ENCODE assay signal across 25 cellular contexts in genomic region chr13:80977168-80977567, GRCh38.
DNase-seq lines count a peak whose midpoint lies in the region; ATAC-seq and TF ChIP-seq lines count a peak whose summit lies in the region.
"Had no signal": no experiment of that assay in that cellular context is flagged by ENCODE, and none has a peak within 500 bp of the region (broad histone marks: within the 10 kb centered on the region; RNA-seq: fewer than 3 reads in every experiment).

No MANE protein-coding gene starts in this region.

- no peaks in the 10 kb centered on the region for H3K79me1 ChIP-seq in mesendoderm (ENCODE audit: low read length)
- no peaks in the 10 kb centered on the region for H3K79me1 ChIP-seq in neuronal stem cell (ENCODE audit: low read depth, low read length)

- H4K91ac ChIP-seq in neuronal stem cell (ENCODE audit: low read depth, low read length, poor library complexity) = no peak overlapping the region

- no peak overlapping the region for H4K5ac ChIP-seq in mesendoderm (ENCODE audit: low read length)

- peaks cover 2% of the 10 kb centered on the region for H3K27me3 Mint-ChIP-seq in GM23338 (ENCODE audit: insufficient read depth, low read depth, poor library complexity)
- H3K27me3 Mint-ChIP-seq: CD4-positive, alpha-beta memory T cell; CD4-positive, CD25-positive, alpha-beta regulatory T cell; CD8-positive, alpha-beta memory T cell had no signal

- no peak overlapping the region for H2BK120ac ChIP-seq in mesendoderm (ENCODE audit: low read depth, low read length)
- no peak overlapping the region for H2BK120ac ChIP-seq in neuronal stem cell (ENCODE audit: low read depth, low read length)

- H2AK5ac ChIP-seq in mesendoderm (ENCODE audit: low read length) (no peak overlapping the region), neuronal stem cell (ENCODE audit: low read depth, low read length) (no peak overlapping the region)

- no peaks in the 10 kb centered on the region for H3K36me3 ChIP-seq in GM23338 (ENCODE audit: insufficient read depth)
- H3K36me3 ChIP-seq in mesendoderm (ENCODE audit: control insufficient read depth, insufficient read depth, low read length) = no peaks in the 10 kb centered on the region
- no peaks in the 10 kb centered on the region for H3K36me3 ChIP-seq in neuronal stem cell (replicated peaks in 1 of 2; ENCODE audit: control insufficient read depth in 2 of 2, insufficient read depth in 2 of 2, low read length in 2 of 2)
- H3K36me3 ChIP-seq: BE2C, BLaER1 had no signal

- H2AFZ ChIP-seq in GM23338 (peak overlapping the region; percentile 57; the same call in 1 of the 2 replicates), neuronal stem cell (ENCODE audit: low read length) (no peak overlapping the region)

- H3K79me2 ChIP-seq in GM23338 (replicated peaks; ENCODE audit: insufficient read depth) = no peaks in the 10 kb centered on the region
- H3K79me2 ChIP-seq in mesendoderm (ENCODE audit: control insufficient read depth, insufficient read depth, low read length) = no peaks in the 10 kb centered on the region

- H4K8ac ChIP-seq in mesendoderm (ENCODE audit: low read depth, low read length) (no peak overlapping the region), neuronal stem cell (ENCODE audit: low read depth, low read length) (no peak overlapping the region)

- H3K27ac ChIP-seq in GM23338 (ENCODE audit: low read depth) = no peak overlapping the region
- no peak overlapping the region for H3K27ac ChIP-seq in mesendoderm (ENCODE audit: low read depth, low read length)
- peak overlapping the region; percentile 46 for H3K27ac ChIP-seq in neuronal stem cell (replicated peaks; ENCODE audit: low read length)
- H3K27ac ChIP-seq: 22Rv1, A549, BLaER1 had no signal

- H3K4me1 Mint-ChIP-seq in GM23338 = no peaks in the 10 kb centered on the region
- H3K4me1 Mint-ChIP-seq: CD14-positive monocyte; CD4-positive, alpha-beta memory T cell; CD4-positive, CD25-positive, alpha-beta regulatory T cell; CD8-positive, alpha-beta memory T cell had no signal

- no peak overlapping the region for H3K4me3 Mint-ChIP-seq in GM23338
- H3K4me3 Mint-ChIP-seq: CD14-positive monocyte; CD4-positive, alpha-beta memory T cell; CD4-positive, CD25-positive, alpha-beta regulatory T cell; CD8-positive, alpha-beta memory T cell had no signal

- H4K20me1 ChIP-seq in GM23338 (replicated peaks; ENCODE audit: insufficient read depth) = no peaks in the 10 kb centered on the region
- H4K20me1 ChIP-seq: BLaER1 had no signal

- no CpG with 5 or more reads among the region's 4 CpGs for WGBS in mesendoderm (ENCODE audit: extremely low coverage, insufficient coverage, low lambda C conversion rate)
- no CpG with 5 or more reads among the region's 4 CpGs for WGBS in neuronal stem cell (ENCODE audit: extremely low coverage in 2 of 2, insufficient read length in 2 of 2, insufficient replicate concordance in 1 of 2), 2 donors

- H2BK5ac ChIP-seq in mesendoderm (ENCODE audit: low read length) = no peak overlapping the region
- no peak overlapping the region for H2BK5ac ChIP-seq in neuronal stem cell (ENCODE audit: low read length)

- no peak overlapping the region for H3K27ac Mint-ChIP-seq in GM23338
- H3K27ac Mint-ChIP-seq: CD14-positive monocyte; CD4-positive, alpha-beta memory T cell; CD4-positive, CD25-positive, alpha-beta regulatory T cell; CD8-positive, alpha-beta memory T cell had no signal

- H3K4ac ChIP-seq in mesendoderm (ENCODE audit: low read depth, low read length) = no peak overlapping the region
- no peak overlapping the region for H3K4ac ChIP-seq in neuronal stem cell (ENCODE audit: low read length)

- peaks cover 0 to 5% of the 10 kb centered on the region in 2 donors for H3K9me3 ChIP-seq in neuronal stem cell (replicated peaks in 1 of 2; ENCODE audit: control insufficient read depth in 2 of 2, insufficient read depth in 1 of 2, low read depth in 1 of 2, low read length in 2 of 2)
- H3K9me3 ChIP-seq: A549, BE2C had no signal

- H3K9ac ChIP-seq in mesendoderm (ENCODE audit: low read length) (no peak overlapping the region), neuronal stem cell (ENCODE audit: low read depth, low read length, poor library complexity) (no peak overlapping the region)
- H3K9ac ChIP-seq: BLaER1 had no signal

- no peak overlapping the region for H2BK12ac ChIP-seq in neuronal stem cell (ENCODE audit: low read length)

- DNase-seq in GM23338 (ENCODE audit: low spot score) = no peak
- peak; percentile 58 for DNase-seq in epithelial cell of esophagus (ENCODE audit: low read depth)
- DNase-seq in mesendoderm = no peak
- DNase-seq in neuronal stem cell (ENCODE audit: low spot score) = no peak
- DNase-seq in stimulated activated CD4-positive, alpha-beta T cell treated with anti-CD3 and anti-CD28 coated beads, Interleukin-2, amount 100 ng/mL, for 24 hours = no peak
- DNase-seq: BE2C; C1 segment of cervical spinal cord; CD4-positive, alpha-beta memory T cell; CD4-positive, CD25-positive, alpha-beta regulatory T cell; CD8-positive, alpha-beta memory T cell; COR-L47; DMS 273 treated with DMSO at 0.1 percent for 48 hours; DMS153; DMS53; DMS79; DND-41; EL; GDM1 had no signal

- no peaks in the 10 kb centered on the region for H3F3A ChIP-seq in GM23338 (replicated peaks; ENCODE audit: low read depth)

- H3K9me2 ChIP-seq in GM23338 (ENCODE audit: insufficient read depth) = no peaks in the 10 kb centered on the region

- H3K4me3 ChIP-seq in GM23338 = no peak overlapping the region
- H3K4me3 ChIP-seq in epithelial cell of esophagus (ENCODE audit: low read length) = no peak overlapping the region
- no peak overlapping the region for H3K4me3 ChIP-seq in mesendoderm (ENCODE audit: low read length)
- H3K4me3 ChIP-seq in neuronal stem cell (ENCODE audit: low read length in 2 of 2) = no peak overlapping the region
- H3K4me3 ChIP-seq: A549, BLaER1, GM12878 had no signal

- H3K14ac ChIP-seq in neuronal stem cell (ENCODE audit: low read length) = no peak overlapping the region

- ATAC-seq in GM23338 = no peak
- no peak for ATAC-seq in HG02870 (IDR thresholded peaks at IDR 0.05; ENCODE audit: unreplicated experiment)
- no peak for ATAC-seq in GM21390 (IDR thresholded peaks at IDR 0.05; ENCODE audit: unreplicated experiment)
- ATAC-seq: A549, GM12878 had no signal

- H3K9me3 Mint-ChIP-seq in GM23338 = peaks cover under 1% of the 10 kb centered on the region; the same call in 1 of the 3 replicates
- H3K9me3 Mint-ChIP-seq: CD8-positive, alpha-beta memory T cell had no signal

- H3K4me2 ChIP-seq in GM23338 (no peak overlapping the region), mesendoderm (ENCODE audit: low read length) (no peak overlapping the region), neuronal stem cell (ENCODE audit: insufficient read depth, low read length, poor library complexity, severe bottlenecking) (no peak overlapping the region)
- H3K4me2 ChIP-seq: A549, BLaER1 had no signal

- no peak for TF ChIP-seq CTCF in GM23338 (conservative IDR thresholded peaks at IDR 0.05; ENCODE audit: low read depth in 2 of 2)
- no peak for TF ChIP-seq CTCF in epithelial cell of esophagus (IDR thresholded peaks at IDR 0.05; ENCODE audit: insufficient read depth, low read depth, low read length, missing control alignments)

- no peaks in the 10 kb centered on the region for H3K4me1 ChIP-seq in GM23338 (ENCODE audit: insufficient read depth)
- H3K4me1 ChIP-seq in mesendoderm (ENCODE audit: control insufficient read depth, low read depth, low read length) = no peaks in the 10 kb centered on the region
- no peaks in the 10 kb centered on the region for H3K4me1 ChIP-seq in neuronal stem cell (ENCODE audit: control insufficient read depth in 2 of 2, insufficient read depth in 1 of 2, low read depth in 1 of 2, low read length in 2 of 2)
- H3K4me1 ChIP-seq: A549, BE2C had no signal

- no peak overlapping the region for H3K56ac ChIP-seq in mesendoderm (ENCODE audit: low read length)

- H2BK15ac ChIP-seq in mesendoderm (replicated peaks; ENCODE audit: low read depth) = peak overlapping the region; percentile 67
- H2BK15ac ChIP-seq in neuronal stem cell (ENCODE audit: low read length) = peak overlapping the region; percentile 3

- H3K18ac ChIP-seq in mesendoderm (ENCODE audit: low read length) = no peak overlapping the region
- H3K18ac ChIP-seq in neuronal stem cell (ENCODE audit: low read length) = peak overlapping the region; percentile 92

- H3K27me3 ChIP-seq in GM23338 (ENCODE audit: insufficient read depth) = no peaks in the 10 kb centered on the region
- no peaks in the 10 kb centered on the region for H3K27me3 ChIP-seq in mesendoderm (ENCODE audit: insufficient read depth, low read length, poor library complexity)
- no peaks in the 10 kb centered on the region for H3K27me3 ChIP-seq in neuronal stem cell (ENCODE audit: control insufficient read depth in 3 of 3, insufficient read depth in 3 of 3, low read depth in 1 of 3, low read length in 3 of 3)
- H3K27me3 ChIP-seq: BE2C, BLaER1 had no signal

- H3K36me3 Mint-ChIP-seq in GM23338 (ENCODE audit: low read depth) = no peaks in the 10 kb centered on the region; the same call in 2 of the 3 replicates
- H3K36me3 Mint-ChIP-seq: CD14-positive monocyte; CD4-positive, alpha-beta memory T cell; CD4-positive, CD25-positive, alpha-beta regulatory T cell; CD8-positive, alpha-beta memory T cell had no signal

- no peak overlapping the region for H3K23ac ChIP-seq in mesendoderm (ENCODE audit: low read length)
- H3K23ac ChIP-seq in neuronal stem cell (ENCODE audit: low read depth, low read length, poor library complexity) = no peak overlapping the region

TF ChIP-seq in GM23338, 12 proteins besides CTCF, POLR2A, EP300 and RAD21:
- TF ChIP-seq STAT1 (IDR thresholded peaks at IDR 0.05; ENCODE audit: unreplicated experiment) (no peak), ZNF331 (CRISPR knock-in tag; IDR thresholded peaks at IDR 0.05; ENCODE audit: low read depth) (no peak), POLR2AphosphoS5 (IDR thresholded peaks at IDR 0.05; ENCODE audit: low read depth) (no peak), NANOG (IDR thresholded peaks at IDR 0.05; ENCODE audit: borderline replicate concordance) (no peak)
